In the genomic region with DNA sequence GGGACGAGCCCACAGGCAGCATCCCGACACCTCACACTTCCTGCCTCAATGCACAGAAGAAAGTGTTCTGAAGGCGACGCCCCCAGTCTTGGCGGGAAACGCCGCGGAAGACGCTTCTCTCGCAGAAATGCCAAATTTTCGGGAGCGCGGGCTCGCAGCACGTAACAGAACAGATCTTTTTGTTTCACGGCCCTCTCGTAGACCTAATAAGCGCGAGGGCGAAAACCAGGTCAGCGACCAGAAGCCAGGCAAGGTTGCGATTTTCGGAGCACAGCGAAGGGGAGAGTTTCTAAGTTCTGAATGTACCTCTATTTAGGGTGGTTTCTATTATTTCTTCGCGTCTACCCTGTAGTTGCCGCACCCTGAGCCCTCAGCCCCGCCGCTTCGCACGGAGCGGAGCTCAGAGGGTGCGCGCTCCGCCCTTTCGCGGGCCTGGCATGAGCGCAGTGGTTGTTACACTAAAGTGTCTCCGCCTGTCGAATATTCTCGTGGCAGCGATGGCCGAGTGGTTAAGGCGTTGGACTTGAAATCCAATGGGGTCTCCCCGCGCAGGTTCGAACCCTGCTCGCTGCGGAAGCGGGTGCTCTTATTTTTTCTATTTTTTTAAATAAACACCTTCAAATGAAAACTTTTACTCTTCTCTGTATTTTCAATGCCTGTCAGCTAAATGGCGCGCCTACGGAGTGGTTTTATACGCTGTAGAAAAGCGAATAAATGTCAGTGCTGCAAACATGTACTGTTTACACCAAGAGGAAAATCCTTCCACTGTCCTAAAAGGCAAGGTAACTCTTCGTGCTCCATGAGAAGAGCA, we compare ENCODE assay signal across 8 cellular contexts.
DNase-seq lines count a peak whose midpoint lies in the region; ATAC-seq lines count a peak whose summit lies in the region.

No MANE protein-coding gene starts in this region.

- peak overlapping the region; percentile 98 for H3K27ac Mint-ChIP-seq in activated T-helper 2 cell treated with anti-CD3 and anti-CD28 coated beads, Interferon-gamma antibody, Interleukin-2, Interleukin-4, amounts not matched to agents 10 μg/mL and 5 μg/mL and 100 μg/mL, durations not matched to agents 14 hours and 24 hours and 36 hours
- H3K27ac Mint-ChIP-seq in naive thymus-derived CD8-positive, alpha-beta T cell = peak overlapping the region; percentile 97 to 100 (median 99)
- H3K27ac Mint-ChIP-seq in stimulated activated naive B cell treated with anti-CD40 and anti-IgM and Interleukin-4, amounts not matched to agents 10 μg/mL and 1 μg/mL and 100 μg/mL, for 72 hours = peak overlapping the region; percentile 100

- DNase-seq in DMS79 treated with DMSO at 0.1 percent for 48 hours (lab: John Stamatoyannopoulos, UW) (peak; percentile 87), GOT3 (lab: John Stamatoyannopoulos, UW) (peak; percentile 78), LHCN-M2 (ENCODE audit: low read depth) (peak; percentile 87), RPMI7951 (ENCODE audit: low read depth) (peak; percentile 90), fibroblast of peridontal ligament (ENCODE audit: extremely low read depth) (peak; percentile 95)
- peak; percentile 96 for DNase-seq in activated T-helper 2 cell treated with anti-CD3 and anti-CD28 coated beads, Interferon-gamma antibody, Interleukin-2, Interleukin-4, amounts not matched to agents 10 μg/mL and 5 μg/mL and 100 μg/mL, durations not matched to agents 14 hours and 24 hours and 36 hours (ENCODE audit: low spot score)
- DNase-seq in naive thymus-derived CD8-positive, alpha-beta T cell = peak; percentile 86 to 100 (median 96)
- peak; percentile 96 for DNase-seq in stimulated activated naive B cell treated with anti-CD40 and anti-IgM and Interleukin-4, amounts not matched to agents 10 μg/mL and 1 μg/mL and 100 μg/mL, for 72 hours

- POLR2A ChIA-PET in naive thymus-derived CD8-positive, alpha-beta T cell (lab: Charles Lee) = interaction anchor here (0.5 to 1.8 kb wide), 10 partner anchors 9 to 568 kb away, joined by 3 to 18 read pairs (median 5); a partner anchor contains a TSS

- peaks cover 19% of the 10 kb centered on the region for H3K4me1 Mint-ChIP-seq in activated T-helper 2 cell treated with anti-CD3 and anti-CD28 coated beads, Interferon-gamma antibody, Interleukin-2, Interleukin-4, amounts not matched to agents 10 μg/mL and 5 μg/mL and 100 μg/mL, durations not matched to agents 14 hours and 24 hours and 36 hours (ENCODE audit: low read depth)
- peaks cover 7 to 26% (median 19%) of the 10 kb centered on the region in 4 donors for H3K4me1 Mint-ChIP-seq in naive thymus-derived CD8-positive, alpha-beta T cell
- peaks cover 16 to 43% of the 10 kb centered on the region in 2 donors for H3K4me1 Mint-ChIP-seq in stimulated activated naive B cell treated with anti-CD40 and anti-IgM and Interleukin-4, amounts not matched to agents 10 μg/mL and 1 μg/mL and 100 μg/mL, for 72 hours

- ATAC-seq in naive thymus-derived CD8-positive, alpha-beta T cell = peak; percentile 82 to 85
- ATAC-seq in stimulated activated naive B cell treated with anti-CD40 and anti-IgM and Interleukin-4, amounts not matched to agents 10 μg/mL and 1 μg/mL and 100 μg/mL, for 72 hours (replicated peaks) = peak; percentile 87 to 88

- intact Hi-C loops in activated T-helper 2 cell treated with anti-CD3 and anti-CD28 coated beads, Interferon-gamma antibody, Interleukin-2, Interleukin-4, amounts not matched to agents 10 μg/mL and 5 μg/mL and 100 μg/mL, durations not matched to agents 14 hours and 24 hours and 36 hours (cut with micrococcal nuclease) = loop anchor here (1.0 kb wide), 4 partner anchors 9 to 151 kb away; a partner anchor contains a TSS

- H3K9me3 Mint-ChIP-seq in activated T-helper 2 cell treated with anti-CD3 and anti-CD28 coated beads, Interferon-gamma antibody, Interleukin-2, Interleukin-4, amounts not matched to agents 10 μg/mL and 5 μg/mL and 100 μg/mL, durations not matched to agents 14 hours and 24 hours and 36 hours = no peaks in the 10 kb centered on the region
- peaks cover 0 to 7% (median 2%) of the 10 kb centered on the region in 9 donors for H3K9me3 Mint-ChIP-seq in naive thymus-derived CD8-positive, alpha-beta T cell
- peaks cover 0 to 1% of the 10 kb centered on the region in 2 donors for H3K9me3 Mint-ChIP-seq in stimulated activated naive B cell treated with anti-CD40 and anti-IgM and Interleukin-4, amounts not matched to agents 10 μg/mL and 1 μg/mL and 100 μg/mL, for 72 hours

- H3K27me3 Mint-ChIP-seq in activated T-helper 2 cell treated with anti-CD3 and anti-CD28 coated beads, Interferon-gamma antibody, Interleukin-2, Interleukin-4, amounts not matched to agents 10 μg/mL and 5 μg/mL and 100 μg/mL, durations not matched to agents 14 hours and 24 hours and 36 hours (ENCODE audit: low read depth) = peaks cover 2% of the 10 kb centered on the region
- peaks cover 0 to 5% (median 0%) of the 10 kb centered on the region in 5 donors for H3K27me3 Mint-ChIP-seq in naive thymus-derived CD8-positive, alpha-beta T cell
- H3K27me3 Mint-ChIP-seq in stimulated activated naive B cell treated with anti-CD40 and anti-IgM and Interleukin-4, amounts not matched to agents 10 μg/mL and 1 μg/mL and 100 μg/mL, for 72 hours = peaks cover 5 to 6% of the 10 kb centered on the region in 2 donors

- H3K4me3 Mint-ChIP-seq in activated T-helper 2 cell treated with anti-CD3 and anti-CD28 coated beads, Interferon-gamma antibody, Interleukin-2, Interleukin-4, amounts not matched to agents 10 μg/mL and 5 μg/mL and 100 μg/mL, durations not matched to agents 14 hours and 24 hours and 36 hours (ENCODE audit: low read depth) = peak overlapping the region; percentile 90
- H3K4me3 Mint-ChIP-seq in naive thymus-derived CD8-positive, alpha-beta T cell = peak overlapping the region; percentile 86 to 99 (median 93)
- peak overlapping the region; percentile 89 to 90 for H3K4me3 Mint-ChIP-seq in stimulated activated naive B cell treated with anti-CD40 and anti-IgM and Interleukin-4, amounts not matched to agents 10 μg/mL and 1 μg/mL and 100 μg/mL, for 72 hours

- no peaks in the 10 kb centered on the region for H3K36me3 Mint-ChIP-seq in activated T-helper 2 cell treated with anti-CD3 and anti-CD28 coated beads, Interferon-gamma antibody, Interleukin-2, Interleukin-4, amounts not matched to agents 10 μg/mL and 5 μg/mL and 100 μg/mL, durations not matched to agents 14 hours and 24 hours and 36 hours (ENCODE audit: low read depth)
- H3K36me3 Mint-ChIP-seq in naive thymus-derived CD8-positive, alpha-beta T cell = peaks cover 0 to 5% (median 2%) of the 10 kb centered on the region in 3 donors
- H3K36me3 Mint-ChIP-seq in stimulated activated naive B cell treated with anti-CD40 and anti-IgM and Interleukin-4, amounts not matched to agents 10 μg/mL and 1 μg/mL and 100 μg/mL, for 72 hours = peaks cover 4 to 8% of the 10 kb centered on the region in 2 donors

Comparison
In these comparisons a context has a peak if more than half of its experiments do, and no peak if none do; other contexts are left out.
1. Peak in every context shown above with its lines: DNase-seq and ATAC-seq.